8 cellular contexts compared by ENCODE assay signal in genomic region chr2:108612514-108613183, GRCh38.
DNase-seq lines count a peak whose midpoint lies in the region; ATAC-seq, FAIRE-seq and TF ChIP-seq lines count a peak whose summit lies in the region.

No MANE protein-coding gene starts in this region.

- H3K9me3 ChIP-seq in mucosa of descending colon: no peaks in the 10 kb centered on the region

- no peak for FAIRE-seq in H54 (lab: Jason Lieb, UNC)

- H3K36me3 ChIP-seq in mucosa of descending colon (ENCODE audit: low read depth): no peaks in the 10 kb centered on the region

- peak; percentile 60 for DNase-seq in GM19240 (ENCODE audit: insufficient read length, low spot score)
- DNase-seq in activated CD8-positive, alpha-beta memory T cell treated with anti-CD3 and anti-CD28 coated beads, Interleukin-2, amount 10 ng/mL, durations not matched to agents 7 days and 5 days: peak; percentile 92
- peak; percentile 45 to 71 (median 48) for DNase-seq in mucosa of descending colon
- no peak for DNase-seq in NCI-H1694 (lab: John Stamatoyannopoulos, UW)
- DNase-seq in NCI-H2196 treated with DMSO at 0.1 percent for 48 hours (lab: John Stamatoyannopoulos, UW; ENCODE audit: unreplicated experiment): no peak
- no peak for DNase-seq in H54 (ENCODE audit: insufficient read length, low spot score)
- no peak for DNase-seq in NCI-H2107 treated with DMSO at 0.1 percent for 48 hours (lab: John Stamatoyannopoulos, UW; ENCODE audit: unreplicated experiment)

- H3K4me3 ChIP-seq in mucosa of descending colon: no peak overlapping the region

- ATAC-seq in HG03103 (IDR thresholded peaks at IDR 0.05; ENCODE audit: low read depth, unreplicated experiment): peak; percentile 68
- peak; percentile 84 for ATAC-seq in activated CD8-positive, alpha-beta memory T cell treated with anti-CD3 and anti-CD28 coated beads, Interleukin-2, amount 10 ng/mL, durations not matched to agents 7 days and 5 days
- ATAC-seq in mucosa of descending colon: peak; percentile 65

- no peak for TF ChIP-seq POLR2A in H54 (IDR thresholded peaks at IDR 0.05; ENCODE audit: low read depth, low read length)

- TF ChIP-seq CTCF in mucosa of descending colon (IDR thresholded peaks at IDR 0.05): no peak

- intact Hi-C loops in mucosa of descending colon (cut with DNase I, micrococcal nuclease): no loop called here

- no peaks in the 10 kb centered on the region for H3K27me3 Mint-ChIP-seq in activated CD8-positive, alpha-beta memory T cell treated with anti-CD3 and anti-CD28 coated beads, Interleukin-2, amount 10 ng/mL, durations not matched to agents 7 days and 5 days

- H3K4me1 ChIP-seq in mucosa of descending colon (ENCODE audit: low read depth): peaks cover 45% of the 10 kb centered on the region

- H3K36me3 Mint-ChIP-seq in activated CD8-positive, alpha-beta memory T cell treated with anti-CD3 and anti-CD28 coated beads, Interleukin-2, amount 10 ng/mL, durations not matched to agents 7 days and 5 days: peaks cover 5% of the 10 kb centered on the region

- peaks cover 80% of the 10 kb centered on the region for H3K4me1 Mint-ChIP-seq in activated CD8-positive, alpha-beta memory T cell treated with anti-CD3 and anti-CD28 coated beads, Interleukin-2, amount 10 ng/mL, durations not matched to agents 7 days and 5 days

- no peaks in the 10 kb centered on the region for H3K9me3 Mint-ChIP-seq in activated CD8-positive, alpha-beta memory T cell treated with anti-CD3 and anti-CD28 coated beads, Interleukin-2, amount 10 ng/mL, durations not matched to agents 7 days and 5 days (ENCODE audit: low read depth)

- CTCF ChIA-PET in activated CD8-positive, alpha-beta memory T cell treated with anti-CD3 and anti-CD28 coated beads, Interleukin-2, amount 10 ng/mL, durations not matched to agents 7 days and 5 days (lab: Charles Lee): interaction anchor here (0.9 to 10.3 kb wide), 9 partner anchors 8 to 79 kb away, joined by 3 to 171 read pairs (median 5); no protein-coding TSS in a partner anchor

- peak overlapping the region; percentile 82 for H3K27ac Mint-ChIP-seq in activated CD8-positive, alpha-beta memory T cell treated with anti-CD3 and anti-CD28 coated beads, Interleukin-2, amount 10 ng/mL, durations not matched to agents 7 days and 5 days

- peak overlapping the region; percentile 59 for H3K4me3 Mint-ChIP-seq in activated CD8-positive, alpha-beta memory T cell treated with anti-CD3 and anti-CD28 coated beads, Interleukin-2, amount 10 ng/mL, durations not matched to agents 7 days and 5 days

Comparison
In these comparisons a context has a peak if more than half of its experiments do, and no peak if none do; other contexts are left out.
1. DNase-seq: peak in GM19240 (single experiment), activated CD8-positive, alpha-beta memory T cell treated with anti-CD3 and anti-CD28 coated beads, Interleukin-2, amount 10 ng/mL, durations not matched to agents 7 days and 5 days (single experiment) and mucosa of descending colon (3 of 3); none in NCI-H1694 (single experiment), NCI-H2196 treated with DMSO at 0.1 percent for 48 hours (single experiment), H54 (single experiment) and NCI-H2107 treated with DMSO at 0.1 percent for 48 hours (single experiment).
2. Peak in every context shown above with its lines, with median percentiles within 50 percentile points of each other: ATAC-seq.